ENCODE assay signal across 12 cellular contexts in the genomic region with DNA sequence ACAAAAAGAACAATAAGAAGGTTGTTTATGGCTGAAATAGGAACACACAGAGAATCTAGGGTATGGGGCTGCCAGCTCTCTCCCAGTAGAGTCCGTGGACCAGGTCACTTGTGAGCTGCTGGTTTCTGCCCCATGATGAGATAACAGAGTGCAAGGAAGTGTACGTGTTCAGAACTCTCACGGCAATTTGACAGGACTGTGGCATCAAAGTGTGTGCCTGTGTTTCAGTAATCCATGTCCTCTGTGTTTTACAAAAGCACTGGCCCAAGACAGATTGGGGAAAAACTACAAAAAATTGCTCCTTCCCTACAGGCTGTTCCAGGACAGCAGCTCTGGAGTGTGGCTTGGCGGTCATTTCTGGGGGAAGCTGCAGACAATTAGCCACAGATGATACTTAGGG.
DNase-seq lines count a peak whose midpoint lies in the region; ATAC-seq and TF ChIP-seq lines count a peak whose summit lies in the region.
"Had no signal": no experiment of that assay in that cellular context is flagged by ENCODE, and none has a peak within 500 bp of the region (broad histone marks: within the 10 kb centered on the region; RNA-seq: fewer than 3 reads in every experiment).

No MANE protein-coding gene starts in this region.

- H3K27ac Mint-ChIP-seq in central memory CD8-positive, alpha-beta T cell (ENCODE audit: low read depth) = no peak overlapping the region
- no peak overlapping the region for H3K27ac Mint-ChIP-seq in osteocyte (ENCODE audit: unreplicated experiment)

- no peaks in the 10 kb centered on the region for H3K9me2 ChIP-seq in PC-3 (replicated peaks; ENCODE audit: low read length)

- H3K79me2 ChIP-seq in PC-3 (ENCODE audit: low read length) (no peaks in the 10 kb centered on the region), smooth muscle cell (ENCODE audit: low read depth) (no peaks in the 10 kb centered on the region), mesendoderm (ENCODE audit: control insufficient read depth, insufficient read depth, low read length) (no peaks in the 10 kb centered on the region)
- H3K79me2 ChIP-seq: parathyroid adenoma had no signal

- H3K4me3 ChIP-seq in BLaER1 treated with 17β-estradiol and CSF1 and Interleukin-3, amounts not matched to agents 10 nM and 100 nM = no peak overlapping the region
- H3K4me3 ChIP-seq in PC-3 (ENCODE audit: low read length) (no peak overlapping the region), smooth muscle cell (no peak overlapping the region), mesendoderm (ENCODE audit: low read length) (no peak overlapping the region)
- H3K4me3 ChIP-seq: SJSA1, tibial nerve had no signal

- H3K56ac ChIP-seq in mesendoderm (ENCODE audit: low read length) = no peak overlapping the region

- no peaks in the 10 kb centered on the region for H3K36me3 ChIP-seq in BLaER1 treated with 17β-estradiol and CSF1 and Interleukin-3, amounts not matched to agents 10 nM and 100 nM
- H3K36me3 ChIP-seq in PC-3 (ENCODE audit: low read depth, low read length) = no peaks in the 10 kb centered on the region
- H3K36me3 ChIP-seq in smooth muscle cell (ENCODE audit: low read depth) = no peaks in the 10 kb centered on the region
- no peaks in the 10 kb centered on the region for H3K36me3 ChIP-seq in mesendoderm (ENCODE audit: control insufficient read depth, insufficient read depth, low read length)
- H3K36me3 ChIP-seq: SJSA1, tibial nerve had no signal

- H3K4ac ChIP-seq in mesendoderm (ENCODE audit: low read depth, low read length) = no peak overlapping the region

- H2AFZ ChIP-seq in PC-3 (ENCODE audit: low read length) (no peak overlapping the region), smooth muscle cell (ENCODE audit: low read depth) (no peak overlapping the region)
- H2AFZ ChIP-seq: parathyroid adenoma had no signal

- DNase-seq in PC-3 (no peak), osteocyte (ENCODE audit: extremely low spot score, unreplicated experiment) (peak; percentile 21), GM19238 (ENCODE audit: insufficient read length, low spot score) (no peak), smooth muscle cell (lab: John Stamatoyannopoulos, UW; ENCODE audit: unreplicated experiment) (no peak), mesendoderm (no peak), G401 (ENCODE audit: low spot score) (no peak)
- no peak for DNase-seq in central memory CD8-positive, alpha-beta T cell (ENCODE audit: low spot score in 2 of 2)
- DNase-seq: AML-193 had no signal

- peak overlapping the region; percentile 58 for H3K4me3 Mint-ChIP-seq in central memory CD8-positive, alpha-beta T cell
- no peak overlapping the region for H3K4me3 Mint-ChIP-seq in osteocyte (ENCODE audit: unreplicated experiment)

- no peak overlapping the region for H2BK15ac ChIP-seq in mesendoderm (replicated peaks; ENCODE audit: low read depth)

- CTCF ChIA-PET in PC-3 (lab: Charles Lee) = no interaction called here

- peak overlapping the region; percentile 39 to 76 (median 63) for H3K4me2 ChIP-seq in BLaER1 treated with 17β-estradiol and CSF1 and Interleukin-3, amounts not matched to agents 10 nM and 100 nM
- H3K4me2 ChIP-seq in PC-3 (ENCODE audit: low read length) = peak overlapping the region; percentile 48; the same call in 1 of the 2 replicates
- H3K4me2 ChIP-seq in smooth muscle cell = no peak overlapping the region
- no peak overlapping the region for H3K4me2 ChIP-seq in mesendoderm (ENCODE audit: low read length)

- no peak for TF ChIP-seq CTCF in PC-3 (conservative IDR thresholded peaks at IDR 0.05; ENCODE audit: low read depth, low read length)
- TF ChIP-seq CTCF in osteocyte (IDR thresholded peaks at IDR 0.05) = no peak
- TF ChIP-seq CTCF in smooth muscle cell (IDR thresholded peaks at IDR 0.05; ENCODE audit: borderline replicate concordance, insufficient read depth, poor library complexity, severe bottlenecking) = no peak

- H4K5ac ChIP-seq in mesendoderm (ENCODE audit: low read length) = no peak overlapping the region

- no peaks in the 10 kb centered on the region for H4K20me1 ChIP-seq in BLaER1 treated with 17β-estradiol and CSF1 and Interleukin-3, amounts not matched to agents 10 nM and 100 nM
- no peaks in the 10 kb centered on the region for H4K20me1 ChIP-seq in PC-3 (ENCODE audit: low read length)
- no peaks in the 10 kb centered on the region for H4K20me1 ChIP-seq in smooth muscle cell (ENCODE audit: low read depth)

- H3F3A ChIP-seq in PC-3 (ENCODE audit: low read length, unreplicated experiment) = no peaks in the 10 kb centered on the region
- no peaks in the 10 kb centered on the region for H3F3A ChIP-seq in smooth muscle cell (ENCODE audit: low read depth)

- POLR2A ChIA-PET in PC-3 (lab: Charles Lee; ENCODE audit: unreplicated experiment) = no interaction called here

- H2AK5ac ChIP-seq in mesendoderm (ENCODE audit: low read length) = no peak overlapping the region

- peaks cover 35 to 90% (median 82%) of the 10 kb centered on the region in 10 experiments for H3K4me1 ChIP-seq in BLaER1 treated with 17β-estradiol and CSF1 and Interleukin-3, amounts not matched to agents 10 nM and 100 nM
- H3K4me1 ChIP-seq in PC-3 (ENCODE audit: insufficient read depth, low read length) = peaks cover 33% of the 10 kb centered on the region
- no peaks in the 10 kb centered on the region for H3K4me1 ChIP-seq in smooth muscle cell (ENCODE audit: low read depth)
- no peaks in the 10 kb centered on the region for H3K4me1 ChIP-seq in mesendoderm (ENCODE audit: control insufficient read depth, low read depth, low read length)
- H3K4me1 ChIP-seq: parathyroid adenoma had no signal

- peaks cover 1 to 16% (median 8%) of the 10 kb centered on the region in 11 experiments; a peak in 17 of 22 replicates for H3K9me3 ChIP-seq in BLaER1 treated with 17β-estradiol and CSF1 and Interleukin-3, amounts not matched to agents 10 nM and 100 nM (replicated peaks in 1 of 11)
- H3K9me3 ChIP-seq in PC-3 (ENCODE audit: low read length) (no peaks in the 10 kb centered on the region), smooth muscle cell (replicated peaks; ENCODE audit: low read depth) (no peaks in the 10 kb centered on the region)

- no peak overlapping the region for H3K18ac ChIP-seq in mesendoderm (ENCODE audit: low read length)

- H2BK5ac ChIP-seq in mesendoderm (ENCODE audit: low read length) = no peak overlapping the region

- H2BK120ac ChIP-seq in mesendoderm (ENCODE audit: low read depth, low read length) = no peak overlapping the region

- no peaks in the 10 kb centered on the region for H3K79me1 ChIP-seq in mesendoderm (ENCODE audit: low read length)

- H3K9ac ChIP-seq in BLaER1 treated with 17β-estradiol and CSF1 and Interleukin-3, amounts not matched to agents 10 nM and 100 nM = peak overlapping the region in 9 of 11 experiments; percentile 19 to 57 (median 33); a peak in 13 of 22 replicates
- H3K9ac ChIP-seq in PC-3 (ENCODE audit: low read length) (peak overlapping the region; percentile 73), smooth muscle cell (ENCODE audit: low read depth) (no peak overlapping the region), mesendoderm (ENCODE audit: low read length) (no peak overlapping the region)
- H3K9ac ChIP-seq: parathyroid adenoma had no signal

- H4K8ac ChIP-seq in mesendoderm (ENCODE audit: low read depth, low read length) = no peak overlapping the region

- peak overlapping the region in 9 of 11 experiments; percentile 7 to 64 (median 46); a peak in 16 of 22 replicates for H3K27ac ChIP-seq in BLaER1 treated with 17β-estradiol and CSF1 and Interleukin-3, amounts not matched to agents 10 nM and 100 nM
- peak overlapping the region; percentile 94 for H3K27ac ChIP-seq in PC-3 (ENCODE audit: low read length)
- H3K27ac ChIP-seq in smooth muscle cell (ENCODE audit: low read depth) = no peak overlapping the region
- H3K27ac ChIP-seq in mesendoderm (ENCODE audit: low read depth, low read length) = no peak overlapping the region
- H3K27ac ChIP-seq: parathyroid adenoma, SJSA1, tibial nerve had no signal

- no peaks in the 10 kb centered on the region for H3K27me3 Mint-ChIP-seq in central memory CD8-positive, alpha-beta T cell
- H3K27me3 Mint-ChIP-seq in osteocyte (ENCODE audit: unreplicated experiment) = no peaks in the 10 kb centered on the region

- no peak overlapping the region for H3K23ac ChIP-seq in mesendoderm (ENCODE audit: low read length)

- H3K9me3 Mint-ChIP-seq in central memory CD8-positive, alpha-beta T cell = no peaks in the 10 kb centered on the region
- H3K9me3 Mint-ChIP-seq in osteocyte (ENCODE audit: unreplicated experiment) = peaks cover 5% of the 10 kb centered on the region

- intact Hi-C loops in PC-3 (cut with micrococcal nuclease) = no loop called here

- in situ Hi-C loops in G401 (cut with HindIII; ENCODE audit: low sequenced_read_pairs) = no loop called here

- peaks cover 38% of the 10 kb centered on the region for H3K4me1 Mint-ChIP-seq in central memory CD8-positive, alpha-beta T cell
- no peaks in the 10 kb centered on the region for H3K4me1 Mint-ChIP-seq in osteocyte (ENCODE audit: unreplicated experiment)

- no peak for ATAC-seq in PC-3
- ATAC-seq in central memory CD8-positive, alpha-beta T cell (replicated peaks; ENCODE audit: extremely low read depth, poor library complexity, severe bottlenecking) = no peak

- BruUV-seq in PC-3 (replicated peaks; lab: Mats Ljungman, UMichigan) = no TSS peak

- 92% methylated on average over 4 of the region's 4 CpGs for WGBS in smooth muscle cell (ENCODE audit: low lambda C conversion rate)
- no CpG with 5 or more reads among the region's 4 CpGs for WGBS in mesendoderm (ENCODE audit: extremely low coverage, insufficient coverage, low lambda C conversion rate)

- H3K36me3 Mint-ChIP-seq in central memory CD8-positive, alpha-beta T cell (ENCODE audit: insufficient read depth) = peaks cover 3% of the 10 kb centered on the region
- no peaks in the 10 kb centered on the region for H3K36me3 Mint-ChIP-seq in osteocyte (ENCODE audit: unreplicated experiment)

- no peaks in the 10 kb centered on the region for H3K27me3 ChIP-seq in BLaER1 treated with 17β-estradiol and CSF1 and Interleukin-3, amounts not matched to agents 10 nM and 100 nM
- H3K27me3 ChIP-seq in PC-3 (ENCODE audit: low read length) (no peaks in the 10 kb centered on the region), smooth muscle cell (ENCODE audit: low read depth) (no peaks in the 10 kb centered on the region), mesendoderm (ENCODE audit: insufficient read depth, low read length, poor library complexity) (no peaks in the 10 kb centered on the region)
- H3K27me3 ChIP-seq: SJSA1, tibial nerve had no signal

Comparison
In these comparisons a context has a peak if more than half of its experiments do, and no peak if none do; other contexts are left out.
1. H3K27ac ChIP-seq: peak in BLaER1 treated with 17β-estradiol and CSF1 and Interleukin-3, amounts not matched to agents 10 nM and 100 nM (9 of 11) and PC-3 (single experiment); none in smooth muscle cell (single experiment) and mesendoderm (single experiment).
2. H3K4me2 ChIP-seq: peak in BLaER1 treated with 17β-estradiol and CSF1 and Interleukin-3, amounts not matched to agents 10 nM and 100 nM (11 of 11) and PC-3 (single experiment); none in smooth muscle cell (single experiment) and mesendoderm (single experiment).
3. H3K9ac ChIP-seq: peak in BLaER1 treated with 17β-estradiol and CSF1 and Interleukin-3, amounts not matched to agents 10 nM and 100 nM (9 of 11) and PC-3 (single experiment); none in smooth muscle cell (single experiment) and mesendoderm (single experiment).